Comparison of ENCODE assay signal across 24 cellular contexts in genomic region chr6:10396775-10397174, GRCh38. TPM values are rescaled to one million over a fixed set of nuclear protein-coding genes. Genes with fewer than 3 reads are reported as not detected.
DNase-seq lines count a peak whose midpoint lies in the region; ATAC-seq, FAIRE-seq and TF ChIP-seq lines count a peak whose summit lies in the region.
"Had no signal": no experiment of that assay in that cellular context is flagged by ENCODE, and none has a peak within 500 bp of the region (broad histone marks: within the 10 kb centered on the region; RNA-seq: fewer than 3 reads in every experiment).

No MANE protein-coding gene starts in this region.

- 33% methylated on average over 3 of the region's 3 CpGs for WGBS in SK-N-SH (ENCODE audit: low lambda C conversion rate)

- H3K27ac Mint-ChIP-seq in type B pancreatic cell: peak overlapping the region; percentile 26
- H3K27ac Mint-ChIP-seq: CD8-positive, alpha-beta T cell had no signal

- no peak for ATAC-seq in foreskin keratinocyte
- ATAC-seq: CD8-positive, alpha-beta T cell had no signal

- peaks cover 76% of the 10 kb centered on the region for H3K27me3 Mint-ChIP-seq in type B pancreatic cell

- H3K9me3 Mint-ChIP-seq in type B pancreatic cell: no peaks in the 10 kb centered on the region

- no peaks in the 10 kb centered on the region for H3K79me2 ChIP-seq in SK-N-SH (ENCODE audit: insufficient read depth)

- H3K4me1 Mint-ChIP-seq in type B pancreatic cell (ENCODE audit: unreplicated experiment): peaks cover 55% of the 10 kb centered on the region

- no peaks in the 10 kb centered on the region for H3K36me3 ChIP-seq in SK-N-SH (replicated peaks in 1 of 2; ENCODE audit: control insufficient read depth in 1 of 2, insufficient read depth in 2 of 2, low read length in 1 of 2)

- H3K9ac ChIP-seq in SK-N-SH: no peak overlapping the region

- FAIRE-seq in G401.6 (lab: Jason Lieb, UNC): peak; percentile 63
- FAIRE-seq: GM12891 had no signal

- no peak overlapping the region for H3K4me3 ChIP-seq in SK-N-SH (ENCODE audit: low read depth in 2 of 2, low read length in 1 of 2)
- H3K4me3 ChIP-seq: SJSA1 had no signal

- TF ChIP-seq CTCF in foreskin keratinocyte (conservative IDR thresholded peaks at IDR 0.05): no peak
- TF ChIP-seq CTCF in type B pancreatic cell (conservative IDR thresholded peaks at IDR 0.05): no peak
- TF ChIP-seq CTCF in SK-N-SH (IDR thresholded peaks at IDR 0.05): no peak

- no peak for TF ChIP-seq EP300 in SK-N-SH (IDR thresholded peaks at IDR 0.05; ENCODE audit: borderline replicate concordance in 1 of 2, low read depth in 1 of 2, low read length in 1 of 2)

- no peak overlapping the region for H2AFZ ChIP-seq in SK-N-SH (ENCODE audit: low read depth)

- DNase-seq in NCI-H1930 (lab: John Stamatoyannopoulos, UW) (peak; percentile 78 to 82), foreskin keratinocyte (no peak), type B pancreatic cell (ENCODE audit: extremely low spot score, unreplicated experiment) (no peak), SK-N-SH (no peak), activated gamma-delta T cell (lab: John Stamatoyannopoulos, UW) (no peak), RKO (ENCODE audit: low spot score) (no peak)
- DNase-seq: Caco-2; CD8-positive, alpha-beta T cell; GF-D8; IMR-90; KG1; MM.1S; NCI-H1417 treated with DMSO at 0.1 percent for 48 hours; NCI-H1694 treated with DMSO at 0.1 percent for 48 hours; NCI-H2081 treated with DMSO at 0.1 percent for 48 hours; NCI-H524; NCI-H774; Right ventricle myocardium superior; T-helper 1 cell had no signal

- no peaks in the 10 kb centered on the region for H4K20me1 ChIP-seq in SK-N-SH (ENCODE audit: insufficient read depth)

- CTCF ChIA-PET in SK-N-SH (lab: Yijun Ruan, JAX): no interaction called here

- H3F3A ChIP-seq in SK-N-SH (replicated peaks; ENCODE audit: insufficient read depth): no peaks in the 10 kb centered on the region

- H3K36me3 Mint-ChIP-seq in type B pancreatic cell: peaks cover 40% of the 10 kb centered on the region
- H3K36me3 Mint-ChIP-seq: CD8-positive, alpha-beta T cell had no signal

- no peaks in the 10 kb centered on the region for H3K9me3 ChIP-seq in SK-N-SH
- H3K9me3 ChIP-seq: Caco-2, SJSA1 had no signal

- peaks cover 34% of the 10 kb centered on the region for H3K4me1 ChIP-seq in foreskin keratinocyte
- H3K4me1 ChIP-seq in SK-N-SH (ENCODE audit: control insufficient read depth in 1 of 2, insufficient read depth in 2 of 2, low read depth in 1 of 2, low read length in 1 of 2): no peaks in the 10 kb centered on the region; a peak in 1 of 4 replicates

- H3K9me2 ChIP-seq in SK-N-SH: no peaks in the 10 kb centered on the region

- POLR2A ChIA-PET in SK-N-SH (lab: Yijun Ruan, JAX): no interaction called here

- no peak overlapping the region for H3K4me2 ChIP-seq in SK-N-SH

- H3K27me3 ChIP-seq in foreskin keratinocyte: no peaks in the 10 kb centered on the region
- peaks cover 81% of the 10 kb centered on the region for H3K27me3 ChIP-seq in SK-N-SH (ENCODE audit: insufficient read depth)
- H3K27me3 ChIP-seq: SJSA1 had no signal

- TF ChIP-seq RAD21 in SK-N-SH (IDR thresholded peaks at IDR 0.05; ENCODE audit: low read length): no peak

- peak overlapping the region; percentile 56 for H3K4me3 Mint-ChIP-seq in type B pancreatic cell
- H3K4me3 Mint-ChIP-seq: CD8-positive, alpha-beta T cell had no signal

- H3K27ac ChIP-seq in foreskin keratinocyte (peak overlapping the region; percentile 36), SK-N-SH (ENCODE audit: low read depth in 2 of 2, low read length in 1 of 2) (no peak overlapping the region)
- H3K27ac ChIP-seq: C4-2B, SJSA1 had no signal

TF ChIP-seq in SK-N-SH, 30 proteins besides CTCF, POLR2A, EP300 and RAD21:
- TF ChIP-seq RFX5 (IDR thresholded peaks at IDR 0.05; ENCODE audit: low read length) (no peak), EZH2phosphoT487 (IDR thresholded peaks at IDR 0.05; ENCODE audit: borderline replicate concordance, low read depth) (no peak), CHD2 (IDR thresholded peaks at IDR 0.05; ENCODE audit: low read length, partially characterized antibody) (no peak), TCF12 (IDR thresholded peaks at IDR 0.05) (no peak), USF1 (IDR thresholded peaks at IDR 0.05; ENCODE audit: borderline replicate concordance, low read depth) (no peak), MAX (IDR thresholded peaks at IDR 0.05; ENCODE audit: low read depth) (no peak), REST (IDR thresholded peaks at IDR 0.05; ENCODE audit: low read depth, low read length) (no peak)
TF ChIP-seq in SK-N-SH: peak in this region for 0.

RNA-seq across cellular contexts. Expression of gene TFAP2A, which starts 18.1 kb away (rescaled TPM):
- total RNA-seq in foreskin keratinocyte (35.2 and 37.0 TPM in 2 replicates), type B pancreatic cell (ENCODE audit: low replicate concordance) (66.6 and 143 TPM in 2 replicates)
- polyA plus RNA-seq in foreskin keratinocyte (26.0 and 30.9 TPM in 2 replicates), SK-N-SH (2012; rRNA removed) (0.02 and 0.07 TPM in 2 replicates)
- polyA plus RNA-seq in SK-N-SH (2012; cell fraction: cytosol; rRNA removed): 0.05 TPM in 2 replicates
- 0.07 TPM in 1 of 2 replicates, not detected in the other for polyA plus RNA-seq in SK-N-SH (2012; cell fraction: nucleus; rRNA removed)
- total RNA-seq: H7 had no signal

Comparison
In these comparisons a context has a peak if more than half of its experiments do, and no peak if none do; other contexts are left out.
1. DNase-seq: peak in NCI-H1930 (2 of 2); none in foreskin keratinocyte (0 of 2), type B pancreatic cell (single experiment), SK-N-SH (single experiment), activated gamma-delta T cell (single experiment) and RKO (single experiment).